Comparison of ENCODE assay signal across 2 cellular contexts in the genomic region with DNA sequence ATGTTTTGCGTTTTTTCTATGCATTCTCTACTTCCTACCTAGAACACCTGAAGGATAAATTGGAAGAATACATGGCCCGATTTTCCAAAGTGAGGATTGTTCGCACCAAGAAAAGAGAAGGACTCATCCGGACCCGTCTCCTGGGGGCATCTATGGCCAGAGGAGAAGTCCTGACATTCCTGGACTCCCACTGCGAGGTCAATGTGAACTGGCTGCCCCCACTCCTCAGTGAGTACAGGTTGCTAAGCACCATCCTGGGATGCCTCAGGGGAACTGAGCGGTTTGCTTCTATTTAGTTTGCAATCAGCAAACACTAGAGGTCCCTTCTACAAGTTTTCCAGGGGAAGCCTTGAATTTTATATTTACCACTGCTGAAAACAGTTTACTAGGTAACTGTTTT.
TF ChIP-seq lines count a peak whose summit lies in the region.

No MANE protein-coding gene starts in this region.

TF ChIP-seq in GM23338, 12 proteins besides CTCF, POLR2A, EP300 and RAD21:
- TF ChIP-seq ZNF114 (CRISPR knock-in tag; IDR thresholded peaks at IDR 0.05) (peak; percentile 77; the same call in 1 of the 2 replicates), NANOG (IDR thresholded peaks at IDR 0.05; ENCODE audit: borderline replicate concordance) (peak; percentile 59; the same call in 1 of the 2 replicates), ZNF331 (CRISPR knock-in tag; IDR thresholded peaks at IDR 0.05; ENCODE audit: low read depth) (no peak)
- TF ChIP-seq, protein P1, sequence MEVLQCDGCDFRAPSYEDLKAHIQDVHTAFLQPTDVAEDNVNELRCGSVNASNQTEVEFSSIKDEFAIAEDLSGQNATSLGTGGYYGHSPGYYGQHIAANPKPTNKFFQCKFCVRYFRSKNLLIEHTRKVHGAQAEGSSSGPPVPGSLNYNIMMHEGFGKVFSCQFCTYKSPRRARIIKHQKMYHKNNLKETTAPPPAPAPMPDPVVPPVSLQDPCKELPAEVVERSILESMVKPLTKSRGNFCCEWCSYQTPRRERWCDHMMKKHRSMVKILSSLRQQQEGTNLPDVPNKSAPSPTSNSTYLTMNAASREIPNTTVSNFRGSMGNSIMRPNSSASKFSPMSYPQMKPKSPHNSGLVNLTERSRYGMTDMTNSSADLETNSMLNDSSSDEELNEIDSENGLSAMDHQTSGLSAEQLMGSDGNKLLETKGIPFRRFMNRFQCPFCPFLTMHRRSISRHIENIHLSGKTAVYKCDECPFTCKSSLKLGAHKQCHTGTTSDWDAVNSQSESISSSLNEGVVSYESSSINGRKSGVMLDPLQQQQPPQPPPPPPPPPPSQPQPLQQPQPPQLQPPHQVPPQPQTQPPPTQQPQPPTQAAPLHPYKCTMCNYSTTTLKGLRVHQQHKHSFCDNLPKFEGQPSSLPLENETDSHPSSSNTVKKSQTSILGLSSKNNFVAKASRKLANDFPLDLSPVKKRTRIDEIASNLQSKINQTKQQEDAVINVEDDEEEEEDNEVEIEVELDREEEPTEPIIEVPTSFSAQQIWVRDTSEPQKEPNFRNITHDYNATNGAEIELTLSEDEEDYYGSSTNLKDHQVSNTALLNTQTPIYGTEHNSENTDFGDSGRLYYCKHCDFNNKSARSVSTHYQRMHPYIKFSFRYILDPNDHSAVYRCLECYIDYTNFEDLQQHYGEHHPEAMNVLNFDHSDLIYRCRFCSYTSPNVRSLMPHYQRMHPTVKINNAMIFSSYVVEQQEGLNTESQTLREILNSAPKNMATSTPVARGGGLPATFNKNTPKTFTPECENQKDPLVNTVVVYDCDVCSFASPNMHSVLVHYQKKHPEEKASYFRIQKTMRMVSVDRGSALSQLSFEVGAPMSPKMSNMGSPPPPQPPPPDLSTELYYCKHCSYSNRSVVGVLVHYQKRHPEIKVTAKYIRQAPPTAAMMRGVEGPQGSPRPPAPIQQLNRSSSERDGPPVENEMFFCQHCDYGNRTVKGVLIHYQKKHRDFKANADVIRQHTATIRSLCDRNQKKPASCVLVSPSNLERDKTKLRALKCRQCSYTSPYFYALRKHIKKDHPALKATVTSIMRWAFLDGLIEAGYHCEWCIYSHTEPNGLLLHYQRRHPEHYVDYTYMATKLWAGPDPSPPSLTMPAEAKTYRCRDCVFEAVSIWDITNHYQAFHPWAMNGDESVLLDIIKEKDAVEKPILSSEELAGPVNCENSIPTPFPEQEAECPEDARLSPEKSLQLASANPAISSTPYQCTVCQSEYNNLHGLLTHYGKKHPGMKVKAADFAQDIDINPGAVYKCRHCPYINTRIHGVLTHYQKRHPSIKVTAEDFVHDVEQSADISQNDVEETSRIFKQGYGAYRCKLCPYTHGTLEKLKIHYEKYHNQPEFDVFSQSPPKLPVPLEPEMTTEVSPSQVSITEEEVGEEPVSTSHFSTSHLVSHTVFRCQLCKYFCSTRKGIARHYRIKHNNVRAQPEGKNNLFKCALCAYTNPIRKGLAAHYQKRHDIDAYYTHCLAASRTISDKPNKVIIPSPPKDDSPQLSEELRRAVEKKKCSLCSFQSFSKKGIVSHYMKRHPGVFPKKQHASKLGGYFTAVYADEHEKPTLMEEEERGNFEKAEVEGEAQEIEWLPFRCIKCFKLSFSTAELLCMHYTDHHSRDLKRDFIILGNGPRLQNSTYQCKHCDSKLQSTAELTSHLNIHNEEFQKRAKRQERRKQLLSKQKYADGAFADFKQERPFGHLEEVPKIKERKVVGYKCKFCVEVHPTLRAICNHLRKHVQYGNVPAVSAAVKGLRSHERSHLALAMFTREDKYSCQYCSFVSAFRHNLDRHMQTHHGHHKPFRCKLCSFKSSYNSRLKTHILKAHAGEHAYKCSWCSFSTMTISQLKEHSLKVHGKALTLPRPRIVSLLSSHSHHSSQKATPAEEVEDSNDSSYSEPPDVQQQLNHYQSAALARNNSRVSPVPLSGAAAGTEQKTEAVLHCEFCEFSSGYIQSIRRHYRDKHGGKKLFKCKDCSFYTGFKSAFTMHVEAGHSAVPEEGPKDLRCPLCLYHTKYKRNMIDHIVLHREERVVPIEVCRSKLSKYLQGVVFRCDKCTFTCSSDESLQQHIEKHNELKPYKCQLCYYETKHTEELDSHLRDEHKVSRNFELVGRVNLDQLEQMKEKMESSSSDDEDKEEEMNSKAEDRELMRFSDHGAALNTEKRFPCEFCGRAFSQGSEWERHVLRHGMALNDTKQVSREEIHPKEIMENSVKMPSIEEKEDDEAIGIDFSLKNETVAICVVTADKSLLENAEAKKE (CRISPR knock-in tag; IDR thresholded peaks at IDR 0.05): peak; percentile 99

TF ChIP-seq in H1, 55 proteins besides CTCF, POLR2A, EP300 and RAD21 (continues in another document):
- TF ChIP-seq SIRT6 (IDR thresholded peaks at IDR 0.05; ENCODE audit: low read length) (no peak), CEBPB (IDR thresholded peaks at IDR 0.05; ENCODE audit: low read depth, low read length) (no peak), BRCA1 (IDR thresholded peaks at IDR 0.05; ENCODE audit: low read depth, low read length) (no peak), SIN3A (conservative IDR thresholded peaks at IDR 0.05 in 1 of 2, IDR thresholded peaks at IDR 0.05 in 1 of 2; ENCODE audit: low read depth in 1 of 2, low read length in 2 of 2) (no peak), BCL11A (IDR thresholded peaks at IDR 0.05; ENCODE audit: low read depth in 2 of 2, low read length in 2 of 2) (peak in 1 of 2 experiments; percentile 33), KDM1A (IDR thresholded peaks at IDR 0.05; ENCODE audit: borderline replicate concordance, low read length) (0 out of 2 replicates have a peak, but pooled peaks have one; percentile 21), GTF2F1 (IDR thresholded peaks at IDR 0.05; ENCODE audit: borderline replicate concordance, low read depth, low read length) (no peak), SRF (IDR thresholded peaks at IDR 0.05; ENCODE audit: low read depth, low read length) (no peak), TCF12 (IDR thresholded peaks at IDR 0.05; ENCODE audit: low read depth, low read length) (no peak), ASH2L (IDR thresholded peaks at IDR 0.05; ENCODE audit: low read length) (peak; percentile 42), JUND (IDR thresholded peaks at IDR 0.05; ENCODE audit: low read length) (no peak), POLR2AphosphoS5 (IDR thresholded peaks at IDR 0.05; ENCODE audit: low read depth, low read length) (no peak), POU5F1 (IDR thresholded peaks at IDR 0.05; ENCODE audit: low read depth, low read length) (no peak), BACH1 (IDR thresholded peaks at IDR 0.05; ENCODE audit: low read length) (no peak), TAF1 (IDR thresholded peaks at IDR 0.05; ENCODE audit: low read depth, low read length) (no peak), CTBP2 (IDR thresholded peaks at IDR 0.05; ENCODE audit: borderline replicate concordance, insufficient read depth, insufficient read length, low read length) (peak; percentile 82), RXRA (IDR thresholded peaks at IDR 0.05; ENCODE audit: insufficient read depth, low read depth, low read length) (no peak), YY1 (IDR thresholded peaks at IDR 0.05; ENCODE audit: low read depth, low read length) (peak; percentile 77), MAFK (IDR thresholded peaks at IDR 0.05; ENCODE audit: low read depth, low read length) (no peak), CBX8 (IDR thresholded peaks at IDR 0.05; ENCODE audit: borderline replicate concordance, low read depth, low read length) (no peak), RBBP5 (IDR thresholded peaks at IDR 0.05; ENCODE audit: borderline replicate concordance, low read depth, low read length) (no peak), SUZ12 (IDR thresholded peaks at IDR 0.05; ENCODE audit: low read length) (no peak), NRF1 (IDR thresholded peaks at IDR 0.05; ENCODE audit: low read depth, low read length) (no peak), NANOG (IDR thresholded peaks at IDR 0.05; ENCODE audit: insufficient read depth, low read depth, low read length, poor library complexity, severe bottlenecking) (peak; percentile 84), SP2 (IDR thresholded peaks at IDR 0.05; ENCODE audit: low read length) (no peak), SP4 (IDR thresholded peaks at IDR 0.05; ENCODE audit: low read length) (no peak), SAP30 (IDR thresholded peaks at IDR 0.05; ENCODE audit: insufficient read depth, insufficient replicate concordance, low read length) (no peak), ZNF274 (IDR thresholded peaks at IDR 0.05; ENCODE audit: borderline replicate concordance, extremely low read depth, low read length) (no peak), FOSL1 (IDR thresholded peaks at IDR 0.05; ENCODE audit: insufficient read depth, low read depth, low read length) (no peak), TEAD4 (IDR thresholded peaks at IDR 0.05; ENCODE audit: low read depth, low read length) (peak; percentile 99), TAF7 (optimal IDR thresholded peaks at IDR 0.05; ENCODE audit: borderline replicate concordance, low read depth, low read length) (no peak), CREB1 (IDR thresholded peaks at IDR 0.05) (no peak), SIX5 (IDR thresholded peaks at IDR 0.05; ENCODE audit: low read depth, low read length) (no peak), EZH2 (IDR thresholded peaks at IDR 0.05; ENCODE audit: low read depth, low read length, severe bottlenecking) (no peak)
- TF ChIP-seq, protein P2, sequence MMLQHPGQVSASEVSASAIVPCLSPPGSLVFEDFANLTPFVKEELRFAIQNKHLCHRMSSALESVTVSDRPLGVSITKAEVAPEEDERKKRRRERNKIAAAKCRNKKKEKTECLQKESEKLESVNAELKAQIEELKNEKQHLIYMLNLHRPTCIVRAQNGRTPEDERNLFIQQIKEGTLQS (IDR thresholded peaks at IDR 0.05; ENCODE audit: insufficient read depth, low read depth, low read length): no peak
- TF ChIP-seq, protein P3, sequence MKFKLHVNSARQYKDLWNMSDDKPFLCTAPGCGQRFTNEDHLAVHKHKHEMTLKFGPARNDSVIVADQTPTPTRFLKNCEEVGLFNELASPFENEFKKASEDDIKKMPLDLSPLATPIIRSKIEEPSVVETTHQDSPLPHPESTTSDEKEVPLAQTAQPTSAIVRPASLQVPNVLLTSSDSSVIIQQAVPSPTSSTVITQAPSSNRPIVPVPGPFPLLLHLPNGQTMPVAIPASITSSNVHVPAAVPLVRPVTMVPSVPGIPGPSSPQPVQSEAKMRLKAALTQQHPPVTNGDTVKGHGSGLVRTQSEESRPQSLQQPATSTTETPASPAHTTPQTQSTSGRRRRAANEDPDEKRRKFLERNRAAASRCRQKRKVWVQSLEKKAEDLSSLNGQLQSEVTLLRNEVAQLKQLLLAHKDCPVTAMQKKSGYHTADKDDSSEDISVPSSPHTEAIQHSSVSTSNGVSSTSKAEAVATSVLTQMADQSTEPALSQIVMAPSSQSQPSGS (IDR thresholded peaks at IDR 0.05; ENCODE audit: low read length): no peak
- TF ChIP-seq, protein P4, sequence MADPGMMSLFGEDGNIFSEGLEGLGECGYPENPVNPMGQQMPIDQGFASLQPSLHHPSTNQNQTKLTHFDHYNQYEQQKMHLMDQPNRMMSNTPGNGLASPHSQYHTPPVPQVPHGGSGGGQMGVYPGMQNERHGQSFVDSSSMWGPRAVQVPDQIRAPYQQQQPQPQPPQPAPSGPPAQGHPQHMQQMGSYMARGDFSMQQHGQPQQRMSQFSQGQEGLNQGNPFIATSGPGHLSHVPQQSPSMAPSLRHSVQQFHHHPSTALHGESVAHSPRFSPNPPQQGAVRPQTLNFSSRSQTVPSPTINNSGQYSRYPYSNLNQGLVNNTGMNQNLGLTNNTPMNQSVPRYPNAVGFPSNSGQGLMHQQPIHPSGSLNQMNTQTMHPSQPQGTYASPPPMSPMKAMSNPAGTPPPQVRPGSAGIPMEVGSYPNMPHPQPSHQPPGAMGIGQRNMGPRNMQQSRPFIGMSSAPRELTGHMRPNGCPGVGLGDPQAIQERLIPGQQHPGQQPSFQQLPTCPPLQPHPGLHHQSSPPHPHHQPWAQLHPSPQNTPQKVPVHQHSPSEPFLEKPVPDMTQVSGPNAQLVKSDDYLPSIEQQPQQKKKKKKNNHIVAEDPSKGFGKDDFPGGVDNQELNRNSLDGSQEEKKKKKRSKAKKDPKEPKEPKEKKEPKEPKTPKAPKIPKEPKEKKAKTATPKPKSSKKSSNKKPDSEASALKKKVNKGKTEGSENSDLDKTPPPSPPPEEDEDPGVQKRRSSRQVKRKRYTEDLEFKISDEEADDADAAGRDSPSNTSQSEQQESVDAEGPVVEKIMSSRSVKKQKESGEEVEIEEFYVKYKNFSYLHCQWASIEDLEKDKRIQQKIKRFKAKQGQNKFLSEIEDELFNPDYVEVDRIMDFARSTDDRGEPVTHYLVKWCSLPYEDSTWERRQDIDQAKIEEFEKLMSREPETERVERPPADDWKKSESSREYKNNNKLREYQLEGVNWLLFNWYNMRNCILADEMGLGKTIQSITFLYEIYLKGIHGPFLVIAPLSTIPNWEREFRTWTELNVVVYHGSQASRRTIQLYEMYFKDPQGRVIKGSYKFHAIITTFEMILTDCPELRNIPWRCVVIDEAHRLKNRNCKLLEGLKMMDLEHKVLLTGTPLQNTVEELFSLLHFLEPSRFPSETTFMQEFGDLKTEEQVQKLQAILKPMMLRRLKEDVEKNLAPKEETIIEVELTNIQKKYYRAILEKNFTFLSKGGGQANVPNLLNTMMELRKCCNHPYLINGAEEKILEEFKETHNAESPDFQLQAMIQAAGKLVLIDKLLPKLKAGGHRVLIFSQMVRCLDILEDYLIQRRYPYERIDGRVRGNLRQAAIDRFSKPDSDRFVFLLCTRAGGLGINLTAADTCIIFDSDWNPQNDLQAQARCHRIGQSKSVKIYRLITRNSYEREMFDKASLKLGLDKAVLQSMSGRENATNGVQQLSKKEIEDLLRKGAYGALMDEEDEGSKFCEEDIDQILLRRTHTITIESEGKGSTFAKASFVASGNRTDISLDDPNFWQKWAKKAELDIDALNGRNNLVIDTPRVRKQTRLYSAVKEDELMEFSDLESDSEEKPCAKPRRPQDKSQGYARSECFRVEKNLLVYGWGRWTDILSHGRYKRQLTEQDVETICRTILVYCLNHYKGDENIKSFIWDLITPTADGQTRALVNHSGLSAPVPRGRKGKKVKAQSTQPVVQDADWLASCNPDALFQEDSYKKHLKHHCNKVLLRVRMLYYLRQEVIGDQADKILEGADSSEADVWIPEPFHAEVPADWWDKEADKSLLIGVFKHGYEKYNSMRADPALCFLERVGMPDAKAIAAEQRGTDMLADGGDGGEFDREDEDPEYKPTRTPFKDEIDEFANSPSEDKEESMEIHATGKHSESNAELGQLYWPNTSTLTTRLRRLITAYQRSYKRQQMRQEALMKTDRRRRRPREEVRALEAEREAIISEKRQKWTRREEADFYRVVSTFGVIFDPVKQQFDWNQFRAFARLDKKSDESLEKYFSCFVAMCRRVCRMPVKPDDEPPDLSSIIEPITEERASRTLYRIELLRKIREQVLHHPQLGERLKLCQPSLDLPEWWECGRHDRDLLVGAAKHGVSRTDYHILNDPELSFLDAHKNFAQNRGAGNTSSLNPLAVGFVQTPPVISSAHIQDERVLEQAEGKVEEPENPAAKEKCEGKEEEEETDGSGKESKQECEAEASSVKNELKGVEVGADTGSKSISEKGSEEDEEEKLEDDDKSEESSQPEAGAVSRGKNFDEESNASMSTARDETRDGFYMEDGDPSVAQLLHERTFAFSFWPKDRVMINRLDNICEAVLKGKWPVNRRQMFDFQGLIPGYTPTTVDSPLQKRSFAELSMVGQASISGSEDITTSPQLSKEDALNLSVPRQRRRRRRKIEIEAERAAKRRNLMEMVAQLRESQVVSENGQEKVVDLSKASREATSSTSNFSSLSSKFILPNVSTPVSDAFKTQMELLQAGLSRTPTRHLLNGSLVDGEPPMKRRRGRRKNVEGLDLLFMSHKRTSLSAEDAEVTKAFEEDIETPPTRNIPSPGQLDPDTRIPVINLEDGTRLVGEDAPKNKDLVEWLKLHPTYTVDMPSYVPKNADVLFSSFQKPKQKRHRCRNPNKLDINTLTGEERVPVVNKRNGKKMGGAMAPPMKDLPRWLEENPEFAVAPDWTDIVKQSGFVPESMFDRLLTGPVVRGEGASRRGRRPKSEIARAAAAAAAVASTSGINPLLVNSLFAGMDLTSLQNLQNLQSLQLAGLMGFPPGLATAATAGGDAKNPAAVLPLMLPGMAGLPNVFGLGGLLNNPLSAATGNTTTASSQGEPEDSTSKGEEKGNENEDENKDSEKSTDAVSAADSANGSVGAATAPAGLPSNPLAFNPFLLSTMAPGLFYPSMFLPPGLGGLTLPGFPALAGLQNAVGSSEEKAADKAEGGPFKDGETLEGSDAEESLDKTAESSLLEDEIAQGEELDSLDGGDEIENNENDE (IDR thresholded peaks at IDR 0.05; ENCODE audit: insufficient replicate concordance, low read length): no peak
